1 cellular context compared by ENCODE assay signal in the genomic region with DNA sequence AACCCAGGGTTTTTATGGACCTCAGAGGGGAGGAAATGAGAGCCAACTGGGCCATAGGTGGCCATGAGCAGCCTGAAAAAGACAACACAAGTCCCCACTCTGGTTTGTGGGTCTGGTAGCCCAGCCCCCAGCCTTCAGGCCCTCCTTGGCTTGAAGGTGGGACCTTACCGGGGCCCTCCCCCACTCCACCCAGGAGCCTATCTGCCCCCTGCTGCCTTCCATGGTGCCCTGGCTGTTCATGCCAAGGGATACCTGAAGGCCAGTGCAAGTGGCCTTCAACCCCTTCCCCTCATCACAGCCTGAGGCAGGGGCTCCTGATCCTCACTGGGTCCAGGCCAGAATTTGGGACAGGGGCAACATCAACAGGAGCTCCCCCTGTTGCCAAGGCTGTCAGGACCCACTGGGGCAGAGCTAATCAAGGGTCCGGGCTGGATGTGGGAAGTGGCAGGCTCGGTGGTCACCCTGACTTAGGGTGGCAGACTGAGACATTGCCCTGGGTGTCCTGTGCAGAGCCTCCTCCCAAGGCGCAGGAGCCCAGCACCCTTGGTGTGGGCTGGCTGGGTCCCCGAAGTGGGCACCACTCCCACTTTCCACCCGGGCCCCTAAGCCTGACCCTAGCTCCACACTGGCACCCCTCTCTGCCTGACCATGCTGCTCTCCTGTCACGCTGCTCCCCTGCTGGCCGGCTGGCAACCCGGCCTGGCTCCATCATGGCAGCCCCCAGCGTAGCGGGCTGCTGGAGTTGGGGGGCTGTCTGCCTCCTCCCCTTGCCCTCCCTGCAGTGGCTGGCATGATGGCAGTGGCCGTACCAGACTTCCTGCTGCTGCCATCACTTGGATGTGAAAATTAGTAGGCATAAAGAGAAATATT.
TF ChIP-seq lines count a peak whose summit lies in the region.

No MANE protein-coding gene starts in this region.

TF ChIP-seq in GM12878, 131 proteins besides CTCF, POLR2A, EP300 and RAD21 (continued from another document):
- TF ChIP-seq, protein P1, sequence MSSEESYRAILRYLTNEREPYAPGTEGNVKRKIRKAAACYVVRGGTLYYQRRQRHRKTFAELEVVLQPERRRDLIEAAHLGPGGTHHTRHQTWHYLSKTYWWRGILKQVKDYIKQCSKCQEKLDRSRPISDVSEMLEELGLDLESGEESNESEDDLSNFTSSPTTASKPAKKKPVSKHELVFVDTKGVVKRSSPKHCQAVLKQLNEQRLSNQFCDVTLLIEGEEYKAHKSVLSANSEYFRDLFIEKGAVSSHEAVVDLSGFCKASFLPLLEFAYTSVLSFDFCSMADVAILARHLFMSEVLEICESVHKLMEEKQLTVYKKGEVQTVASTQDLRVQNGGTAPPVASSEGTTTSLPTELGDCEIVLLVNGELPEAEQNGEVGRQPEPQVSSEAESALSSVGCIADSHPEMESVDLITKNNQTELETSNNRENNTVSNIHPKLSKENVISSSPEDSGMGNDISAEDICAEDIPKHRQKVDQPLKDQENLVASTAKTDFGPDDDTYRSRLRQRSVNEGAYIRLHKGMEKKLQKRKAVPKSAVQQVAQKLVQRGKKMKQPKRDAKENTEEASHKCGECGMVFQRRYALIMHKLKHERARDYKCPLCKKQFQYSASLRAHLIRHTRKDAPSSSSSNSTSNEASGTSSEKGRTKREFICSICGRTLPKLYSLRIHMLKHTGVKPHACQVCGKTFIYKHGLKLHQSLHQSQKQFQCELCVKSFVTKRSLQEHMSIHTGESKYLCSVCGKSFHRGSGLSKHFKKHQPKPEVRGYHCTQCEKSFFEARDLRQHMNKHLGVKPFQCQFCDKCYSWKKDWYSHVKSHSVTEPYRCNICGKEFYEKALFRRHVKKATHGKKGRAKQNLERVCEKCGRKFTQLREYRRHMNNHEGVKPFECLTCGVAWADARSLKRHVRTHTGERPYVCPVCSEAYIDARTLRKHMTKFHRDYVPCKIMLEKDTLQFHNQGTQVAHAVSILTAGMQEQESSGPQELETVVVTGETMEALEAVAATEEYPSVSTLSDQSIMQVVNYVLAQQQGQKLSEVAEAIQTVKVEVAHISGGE (CRISPR knock-in tag; IDR thresholded peaks at IDR 0.05): no peak
- TF ChIP-seq ZNF217 (IDR thresholded peaks at IDR 0.05) (no peak), MEF2A (IDR thresholded peaks at IDR 0.05; ENCODE audit: insufficient read depth, low read depth, low read length) (no peak), FOXK2 (IDR thresholded peaks at IDR 0.05) (no peak)
- TF ChIP-seq, protein P2, sequence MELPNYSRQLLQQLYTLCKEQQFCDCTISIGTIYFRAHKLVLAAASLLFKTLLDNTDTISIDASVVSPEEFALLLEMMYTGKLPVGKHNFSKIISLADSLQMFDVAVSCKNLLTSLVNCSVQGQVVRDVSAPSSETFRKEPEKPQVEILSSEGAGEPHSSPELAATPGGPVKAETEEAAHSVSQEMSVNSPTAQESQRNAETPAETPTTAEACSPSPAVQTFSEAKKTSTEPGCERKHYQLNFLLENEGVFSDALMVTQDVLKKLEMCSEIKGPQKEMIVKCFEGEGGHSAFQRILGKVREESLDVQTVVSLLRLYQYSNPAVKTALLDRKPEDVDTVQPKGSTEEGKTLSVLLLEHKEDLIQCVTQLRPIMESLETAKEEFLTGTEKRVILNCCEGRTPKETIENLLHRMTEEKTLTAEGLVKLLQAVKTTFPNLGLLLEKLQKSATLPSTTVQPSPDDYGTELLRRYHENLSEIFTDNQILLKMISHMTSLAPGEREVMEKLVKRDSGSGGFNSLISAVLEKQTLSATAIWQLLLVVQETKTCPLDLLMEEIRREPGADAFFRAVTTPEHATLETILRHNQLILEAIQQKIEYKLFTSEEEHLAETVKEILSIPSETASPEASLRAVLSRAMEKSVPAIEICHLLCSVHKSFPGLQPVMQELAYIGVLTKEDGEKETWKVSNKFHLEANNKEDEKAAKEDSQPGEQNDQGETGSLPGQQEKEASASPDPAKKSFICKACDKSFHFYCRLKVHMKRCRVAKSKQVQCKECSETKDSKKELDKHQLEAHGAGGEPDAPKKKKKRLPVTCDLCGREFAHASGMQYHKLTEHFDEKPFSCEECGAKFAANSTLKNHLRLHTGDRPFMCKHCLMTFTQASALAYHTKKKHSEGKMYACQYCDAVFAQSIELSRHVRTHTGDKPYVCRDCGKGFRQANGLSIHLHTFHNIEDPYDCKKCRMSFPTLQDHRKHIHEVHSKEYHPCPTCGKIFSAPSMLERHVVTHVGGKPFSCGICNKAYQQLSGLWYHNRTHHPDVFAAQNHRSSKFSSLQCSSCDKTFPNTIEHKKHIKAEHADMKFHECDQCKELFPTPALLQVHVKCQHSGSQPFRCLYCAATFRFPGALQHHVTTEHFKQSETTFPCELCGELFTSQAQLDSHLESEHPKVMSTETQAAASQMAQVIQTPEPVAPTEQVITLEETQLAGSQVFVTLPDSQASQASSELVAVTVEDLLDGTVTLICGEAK (IDR thresholded peaks at IDR 0.05; ENCODE audit: borderline replicate concordance): no peak
- TF ChIP-seq, protein P3, sequence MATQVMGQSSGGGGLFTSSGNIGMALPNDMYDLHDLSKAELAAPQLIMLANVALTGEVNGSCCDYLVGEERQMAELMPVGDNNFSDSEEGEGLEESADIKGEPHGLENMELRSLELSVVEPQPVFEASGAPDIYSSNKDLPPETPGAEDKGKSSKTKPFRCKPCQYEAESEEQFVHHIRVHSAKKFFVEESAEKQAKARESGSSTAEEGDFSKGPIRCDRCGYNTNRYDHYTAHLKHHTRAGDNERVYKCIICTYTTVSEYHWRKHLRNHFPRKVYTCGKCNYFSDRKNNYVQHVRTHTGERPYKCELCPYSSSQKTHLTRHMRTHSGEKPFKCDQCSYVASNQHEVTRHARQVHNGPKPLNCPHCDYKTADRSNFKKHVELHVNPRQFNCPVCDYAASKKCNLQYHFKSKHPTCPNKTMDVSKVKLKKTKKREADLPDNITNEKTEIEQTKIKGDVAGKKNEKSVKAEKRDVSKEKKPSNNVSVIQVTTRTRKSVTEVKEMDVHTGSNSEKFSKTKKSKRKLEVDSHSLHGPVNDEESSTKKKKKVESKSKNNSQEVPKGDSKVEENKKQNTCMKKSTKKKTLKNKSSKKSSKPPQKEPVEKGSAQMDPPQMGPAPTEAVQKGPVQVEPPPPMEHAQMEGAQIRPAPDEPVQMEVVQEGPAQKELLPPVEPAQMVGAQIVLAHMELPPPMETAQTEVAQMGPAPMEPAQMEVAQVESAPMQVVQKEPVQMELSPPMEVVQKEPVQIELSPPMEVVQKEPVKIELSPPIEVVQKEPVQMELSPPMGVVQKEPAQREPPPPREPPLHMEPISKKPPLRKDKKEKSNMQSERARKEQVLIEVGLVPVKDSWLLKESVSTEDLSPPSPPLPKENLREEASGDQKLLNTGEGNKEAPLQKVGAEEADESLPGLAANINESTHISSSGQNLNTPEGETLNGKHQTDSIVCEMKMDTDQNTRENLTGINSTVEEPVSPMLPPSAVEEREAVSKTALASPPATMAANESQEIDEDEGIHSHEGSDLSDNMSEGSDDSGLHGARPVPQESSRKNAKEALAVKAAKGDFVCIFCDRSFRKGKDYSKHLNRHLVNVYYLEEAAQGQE (IDR thresholded peaks at IDR 0.05; ENCODE audit: low read depth, low read length): no peak
- TF ChIP-seq, protein P4, sequence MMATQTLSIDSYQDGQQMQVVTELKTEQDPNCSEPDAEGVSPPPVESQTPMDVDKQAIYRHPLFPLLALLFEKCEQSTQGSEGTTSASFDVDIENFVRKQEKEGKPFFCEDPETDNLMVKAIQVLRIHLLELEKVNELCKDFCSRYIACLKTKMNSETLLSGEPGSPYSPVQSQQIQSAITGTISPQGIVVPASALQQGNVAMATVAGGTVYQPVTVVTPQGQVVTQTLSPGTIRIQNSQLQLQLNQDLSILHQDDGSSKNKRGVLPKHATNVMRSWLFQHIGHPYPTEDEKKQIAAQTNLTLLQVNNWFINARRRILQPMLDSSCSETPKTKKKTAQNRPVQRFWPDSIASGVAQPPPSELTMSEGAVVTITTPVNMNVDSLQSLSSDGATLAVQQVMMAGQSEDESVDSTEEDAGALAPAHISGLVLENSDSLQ (IDR thresholded peaks at IDR 0.05): no peak
- TF ChIP-seq, protein P5, sequence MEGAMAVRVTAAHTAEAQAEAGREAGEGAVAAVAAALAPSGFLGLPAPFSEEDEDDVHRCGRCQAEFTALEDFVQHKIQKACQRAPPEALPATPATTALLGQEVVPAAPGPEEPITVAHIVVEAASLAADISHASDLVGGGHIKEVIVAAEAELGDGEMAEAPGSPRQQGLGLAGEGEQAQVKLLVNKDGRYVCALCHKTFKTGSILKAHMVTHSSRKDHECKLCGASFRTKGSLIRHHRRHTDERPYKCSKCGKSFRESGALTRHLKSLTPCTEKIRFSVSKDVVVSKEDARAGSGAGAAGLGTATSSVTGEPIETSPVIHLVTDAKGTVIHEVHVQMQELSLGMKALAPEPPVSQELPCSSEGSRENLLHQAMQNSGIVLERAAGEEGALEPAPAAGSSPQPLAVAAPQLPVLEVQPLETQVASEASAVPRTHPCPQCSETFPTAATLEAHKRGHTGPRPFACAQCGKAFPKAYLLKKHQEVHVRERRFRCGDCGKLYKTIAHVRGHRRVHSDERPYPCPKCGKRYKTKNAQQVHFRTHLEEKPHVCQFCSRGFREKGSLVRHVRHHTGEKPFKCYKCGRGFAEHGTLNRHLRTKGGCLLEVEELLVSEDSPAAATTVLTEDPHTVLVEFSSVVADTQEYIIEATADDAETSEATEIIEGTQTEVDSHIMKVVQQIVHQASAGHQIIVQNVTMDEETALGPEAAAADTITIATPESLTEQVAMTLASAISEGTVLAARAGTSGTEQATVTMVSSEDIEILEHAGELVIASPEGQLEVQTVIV (IDR thresholded peaks at IDR 0.05; ENCODE audit: borderline replicate concordance, partially characterized antibody): no peak
- TF ChIP-seq, protein P6, sequence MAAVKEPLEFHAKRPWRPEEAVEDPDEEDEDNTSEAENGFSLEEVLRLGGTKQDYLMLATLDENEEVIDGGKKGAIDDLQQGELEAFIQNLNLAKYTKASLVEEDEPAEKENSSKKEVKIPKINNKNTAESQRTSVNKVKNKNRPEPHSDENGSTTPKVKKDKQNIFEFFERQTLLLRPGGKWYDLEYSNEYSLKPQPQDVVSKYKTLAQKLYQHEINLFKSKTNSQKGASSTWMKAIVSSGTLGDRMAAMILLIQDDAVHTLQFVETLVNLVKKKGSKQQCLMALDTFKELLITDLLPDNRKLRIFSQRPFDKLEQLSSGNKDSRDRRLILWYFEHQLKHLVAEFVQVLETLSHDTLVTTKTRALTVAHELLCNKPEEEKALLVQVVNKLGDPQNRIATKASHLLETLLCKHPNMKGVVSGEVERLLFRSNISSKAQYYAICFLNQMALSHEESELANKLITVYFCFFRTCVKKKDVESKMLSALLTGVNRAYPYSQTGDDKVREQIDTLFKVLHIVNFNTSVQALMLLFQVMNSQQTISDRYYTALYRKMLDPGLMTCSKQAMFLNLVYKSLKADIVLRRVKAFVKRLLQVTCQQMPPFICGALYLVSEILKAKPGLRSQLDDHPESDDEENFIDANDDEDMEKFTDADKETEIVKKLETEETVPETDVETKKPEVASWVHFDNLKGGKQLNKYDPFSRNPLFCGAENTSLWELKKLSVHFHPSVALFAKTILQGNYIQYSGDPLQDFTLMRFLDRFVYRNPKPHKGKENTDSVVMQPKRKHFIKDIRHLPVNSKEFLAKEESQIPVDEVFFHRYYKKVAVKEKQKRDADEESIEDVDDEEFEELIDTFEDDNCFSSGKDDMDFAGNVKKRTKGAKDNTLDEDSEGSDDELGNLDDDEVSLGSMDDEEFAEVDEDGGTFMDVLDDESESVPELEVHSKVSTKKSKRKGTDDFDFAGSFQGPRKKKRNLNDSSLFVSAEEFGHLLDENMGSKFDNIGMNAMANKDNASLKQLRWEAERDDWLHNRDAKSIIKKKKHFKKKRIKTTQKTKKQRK (IDR thresholded peaks at IDR 0.05; ENCODE audit: low read depth, low read length): no peak
- TF ChIP-seq, protein P7, sequence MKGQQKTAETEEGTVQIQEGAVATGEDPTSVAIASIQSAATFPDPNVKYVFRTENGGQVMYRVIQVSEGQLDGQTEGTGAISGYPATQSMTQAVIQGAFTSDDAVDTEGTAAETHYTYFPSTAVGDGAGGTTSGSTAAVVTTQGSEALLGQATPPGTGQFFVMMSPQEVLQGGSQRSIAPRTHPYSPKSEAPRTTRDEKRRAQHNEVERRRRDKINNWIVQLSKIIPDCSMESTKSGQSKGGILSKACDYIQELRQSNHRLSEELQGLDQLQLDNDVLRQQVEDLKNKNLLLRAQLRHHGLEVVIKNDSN (IDR thresholded peaks at IDR 0.05; ENCODE audit: borderline replicate concordance, extremely low read length, insufficient read depth, low read depth, low read length): no peak
